ENCODE assay signal across 11 cellular contexts in the genomic region with DNA sequence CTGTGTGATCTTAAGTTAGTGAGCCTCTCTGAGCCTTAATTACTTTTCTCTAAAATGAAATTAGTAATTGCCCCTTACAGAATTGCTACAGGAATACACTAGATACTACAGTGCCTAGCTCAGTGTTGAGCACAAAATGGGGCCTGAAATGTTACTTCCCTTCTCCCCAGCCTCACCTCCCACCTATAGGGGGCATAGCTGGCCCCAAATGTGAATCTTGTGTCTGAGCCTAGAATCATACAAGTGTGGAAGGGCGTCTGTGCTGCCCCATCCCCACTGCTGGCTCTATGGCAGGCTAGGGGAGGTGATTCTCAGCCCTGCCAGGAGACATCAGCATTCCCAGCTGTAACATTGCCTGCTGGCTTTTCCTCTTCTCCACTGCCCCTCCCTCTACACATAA. TPM values are rescaled to one million over a fixed set of nuclear protein-coding genes. Genes with fewer than 3 reads are reported as not detected.
A peak's percentile ranks its signal among the peaks of the same experiment; 100 is the strongest.
DNase-seq lines count a peak whose midpoint lies in the region; ATAC-seq and TF ChIP-seq lines count a peak whose summit lies in the region.
"Had no signal": no experiment of that assay in that cellular context is flagged by ENCODE, and none has a peak within 500 bp of the region (broad histone marks: within the 10 kb centered on the region; RNA-seq: fewer than 3 reads in every experiment).

No MANE protein-coding gene starts in this region.

- TF ChIP-seq CTCF in GM12874 (IDR thresholded peaks at IDR 0.05; ENCODE audit: insufficient read depth, low read depth, low read length) = peak; percentile 30; the same call in 1 of the 2 replicates
- no peak for TF ChIP-seq CTCF in foreskin fibroblast (IDR thresholded peaks at IDR 0.05; ENCODE audit: low read depth, low read length)

- H3K4me3 ChIP-seq in ACC112 (ENCODE audit: low read depth, low read length) (no peak overlapping the region), foreskin fibroblast (ENCODE audit: low read depth in 1 of 2, low read length in 2 of 2) (no peak overlapping the region)

- H3K4me1 ChIP-seq in ACC112 (ENCODE audit: control insufficient read depth, insufficient read depth, low read length, unreplicated experiment) = peaks cover 44% of the 10 kb centered on the region

- intact Hi-C loops in activated naive CD4-positive, alpha-beta T cell treated with anti-CD3 and anti-CD28 coated beads for 36 hours (cut with micrococcal nuclease) = loop anchor here (2.0 kb wide), 1 partner anchor 42 kb away; the partner anchor contains the start of gene IFT122

- H3K4me1 Mint-ChIP-seq in T-helper 17 cell = peaks cover 20% of the 10 kb centered on the region
- H3K4me1 Mint-ChIP-seq in activated naive CD4-positive, alpha-beta T cell treated with anti-CD3 and anti-CD28 coated beads for 36 hours (ENCODE audit: low read depth) = peaks cover 13% of the 10 kb centered on the region

- H3K27ac ChIP-seq in ACC112 (ENCODE audit: low read depth, low read length) = peak overlapping the region; percentile 63

- CTCF ChIA-PET in activated naive CD4-positive, alpha-beta T cell treated with anti-CD3 and anti-CD28 coated beads for 36 hours (lab: Charles Lee) = no interaction called here

- 0 out of 2 replicates have a peak, but pooled peaks cover 7% of the 10 kb centered on the region for H3K36me3 ChIP-seq in ACC112 (ENCODE audit: insufficient read depth, low read length)

- H3K79me2 ChIP-seq in ACC112 (ENCODE audit: control insufficient read depth, insufficient read depth, low read length, unreplicated experiment) = no peaks in the 10 kb centered on the region

- peak overlapping the region; percentile 93 for H3K27ac Mint-ChIP-seq in T-helper 17 cell
- H3K27ac Mint-ChIP-seq in activated naive CD4-positive, alpha-beta T cell treated with anti-CD3 and anti-CD28 coated beads for 36 hours = no peak overlapping the region

- H3K4me3 Mint-ChIP-seq in T-helper 17 cell = no peak overlapping the region
- no peak overlapping the region for H3K4me3 Mint-ChIP-seq in activated naive CD4-positive, alpha-beta T cell treated with anti-CD3 and anti-CD28 coated beads for 36 hours
- H3K4me3 Mint-ChIP-seq: activated naive CD8-positive, alpha-beta T cell treated with anti-CD3 and anti-CD28 coated beads, Interleukin-2, amount 10 ng/mL, durations not matched to agents 7 days and 5 days had no signal

- no peak for ATAC-seq in T-helper 17 cell
- ATAC-seq: left lobe of liver had no signal

- H3K36me3 Mint-ChIP-seq in T-helper 17 cell (ENCODE audit: low read depth) = peaks cover 3% of the 10 kb centered on the region
- H3K36me3 Mint-ChIP-seq in activated naive CD4-positive, alpha-beta T cell treated with anti-CD3 and anti-CD28 coated beads for 36 hours (ENCODE audit: low read depth) = peaks cover 18% of the 10 kb centered on the region

- H2AFZ ChIP-seq in ACC112 (ENCODE audit: low read length, unreplicated experiment) = no peak overlapping the region

- H3K9me3 Mint-ChIP-seq in activated naive CD4-positive, alpha-beta T cell treated with anti-CD3 and anti-CD28 coated beads for 36 hours = no peaks in the 10 kb centered on the region
- H3K9me3 Mint-ChIP-seq: activated naive CD8-positive, alpha-beta T cell treated with anti-CD3 and anti-CD28 coated beads, Interleukin-2, amount 10 ng/mL, durations not matched to agents 7 days and 5 days had no signal

- H3K27me3 ChIP-seq in ACC112 (ENCODE audit: insufficient read depth, low read length) = no peaks in the 10 kb centered on the region

- no peaks in the 10 kb centered on the region for H3K9me3 ChIP-seq in T-helper 17 cell (ENCODE audit: control insufficient read depth, low read length, poor library complexity, severe bottlenecking)

- H3K27me3 Mint-ChIP-seq in T-helper 17 cell = no peaks in the 10 kb centered on the region
- H3K27me3 Mint-ChIP-seq in activated naive CD4-positive, alpha-beta T cell treated with anti-CD3 and anti-CD28 coated beads for 36 hours (ENCODE audit: low read depth) = no peaks in the 10 kb centered on the region
- H3K27me3 Mint-ChIP-seq: activated naive CD8-positive, alpha-beta T cell treated with anti-CD3 and anti-CD28 coated beads, Interleukin-2, amount 10 ng/mL, durations not matched to agents 7 days and 5 days had no signal

- DNase-seq in T-helper 17 cell (no peak), iPS-NIHi7 (ENCODE audit: extremely low spot score) (peak; percentile 48), AML-193 (lab: John Stamatoyannopoulos, UW) (no peak), foreskin fibroblast (no peak), NCI-H2107 (lab: John Stamatoyannopoulos, UW) (no peak)
- no peak for DNase-seq in activated naive CD4-positive, alpha-beta T cell treated with anti-CD3 and anti-CD28 coated beads for 36 hours
- DNase-seq: activated naive CD8-positive, alpha-beta T cell treated with anti-CD3 and anti-CD28 coated beads, Interleukin-2, amount 10 ng/mL, durations not matched to agents 7 days and 5 days; retina had no signal

RNA-seq across cellular contexts. Expression of gene IFT122, which starts 42.7 kb away (rescaled TPM):
- 10 to 100 TPM; 20.1 to 22.8 TPM for total RNA-seq in T-helper 17 cell
- 10 to 100 TPM; 27.8 to 32.4 TPM for total RNA-seq in activated naive CD4-positive, alpha-beta T cell treated with anti-CD3 and anti-CD28 coated beads for 36 hours

RNA-seq across cellular contexts. Expression of gene MBD4, which starts 43.0 kb away (rescaled TPM):
- 10 to 100 TPM; 44.7 to 49.4 TPM for total RNA-seq in T-helper 17 cell
- 10 to 100 TPM; 50.9 to 51.0 TPM for total RNA-seq in activated naive CD4-positive, alpha-beta T cell treated with anti-CD3 and anti-CD28 coated beads for 36 hours

RNA-seq across cellular contexts. Expression of gene RHO, which starts 45.7 kb away (rescaled TPM):
- not detected for total RNA-seq in T-helper 17 cell
- total RNA-seq in activated naive CD4-positive, alpha-beta T cell treated with anti-CD3 and anti-CD28 coated beads for 36 hours = not detected
- total RNA-seq: activated naive CD8-positive, alpha-beta T cell treated with anti-CD3 and anti-CD28 coated beads, Interleukin-2, amount 10 ng/mL, durations not matched to agents 7 days and 5 days; left lobe of liver had no signal

RNA-seq across cellular contexts. Expression of gene EFCAB12, which starts 54.3 kb away (rescaled TPM):
- total RNA-seq in T-helper 17 cell = 1 to 10 TPM; 2.3 to 5.2 TPM
- under 1 TPM; 0.37 to 0.81 TPM for total RNA-seq in activated naive CD4-positive, alpha-beta T cell treated with anti-CD3 and anti-CD28 coated beads for 36 hours
